Comparison of ENCODE assay signal across 9 cellular contexts in the genomic region with DNA sequence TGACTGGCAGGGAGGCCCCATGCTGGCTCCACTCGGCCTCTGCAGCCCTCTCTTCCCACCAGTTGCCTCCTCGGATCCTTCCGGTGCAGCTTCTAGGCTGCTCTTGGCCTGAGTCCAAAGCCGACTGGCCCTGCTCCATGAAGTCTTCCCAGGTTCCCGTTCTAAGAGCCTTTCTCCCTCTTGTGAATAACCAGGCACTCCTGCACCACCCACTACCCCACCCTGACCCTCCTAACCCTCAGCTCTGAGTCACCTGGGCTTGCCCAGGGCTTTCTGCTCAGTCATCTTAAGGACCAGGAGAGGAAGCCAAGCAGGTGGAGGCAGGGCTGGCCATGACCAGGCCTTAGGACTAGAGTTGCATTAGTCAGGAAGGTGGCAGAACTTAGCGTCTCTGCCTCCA. TPM values are rescaled to one million over a fixed set of nuclear protein-coding genes. Genes with fewer than 3 reads are reported as not detected.
DNase-seq lines count a peak whose midpoint lies in the region; ATAC-seq and TF ChIP-seq lines count a peak whose summit lies in the region.
"Had no signal": no experiment of that assay in that cellular context is flagged by ENCODE, and none has a peak within 500 bp of the region (broad histone marks: within the 10 kb centered on the region; RNA-seq: fewer than 3 reads in every experiment).

No MANE protein-coding gene starts in this region.

- ATAC-seq in sciatic nerve (peak; percentile 58), HG03442 (IDR thresholded peaks at IDR 0.05; ENCODE audit: unreplicated experiment) (no peak), GM19455 (IDR thresholded peaks at IDR 0.05; ENCODE audit: unreplicated experiment) (no peak), GM21528 (IDR thresholded peaks at IDR 0.05; ENCODE audit: low FRiP score, unreplicated experiment) (no peak)

- intact Hi-C loops in sciatic nerve (cut with DNase I), result no loop called here

- no peak overlapping the region for H3K4me3 ChIP-seq in fibroblast of the aortic adventitia (ENCODE audit: low read depth, low read length)
- H3K4me3 ChIP-seq: HAP-1 had no signal

- DNase-seq in H4 (ENCODE audit: low spot score), result peak; percentile 97
- peak; percentile 47 for DNase-seq in OCI-M1 (lab: John Stamatoyannopoulos, UW)
- peak; percentile 89 for DNase-seq in fibroblast of the aortic adventitia (ENCODE audit: low read depth)
- peak; percentile 80 for DNase-seq in sciatic nerve (ENCODE audit: low spot score)
- DNase-seq in activated CD8-positive, alpha-beta memory T cell treated with anti-CD3 and anti-CD28 coated beads, Interleukin-2, amount 50 U/mL, for 4 hours, result no peak

- TF ChIP-seq CTCF in fibroblast of the aortic adventitia (IDR thresholded peaks at IDR 0.05; ENCODE audit: insufficient read depth, low read length), result no peak

RNA-seq across cellular contexts. Expression of a gene that starts 28.1 kb away (rescaled TPM):
- 336 and 394 TPM in 2 replicates for total RNA-seq in H4 (2014; rRNA removed; shearing (Covaris generic))
- 286 and 295 TPM in 2 replicates for total RNA-seq in fibroblast of the aortic adventitia (ENCODE audit: low replicate concordance)
- total RNA-seq in sciatic nerve, result 321 TPM

RNA-seq across cellular contexts. Expression of a gene that starts 37.6 kb away (rescaled TPM):
- 181 and 213 TPM in 2 replicates for total RNA-seq in H4 (2014; rRNA removed; shearing (Covaris generic))
- total RNA-seq in fibroblast of the aortic adventitia (ENCODE audit: low replicate concordance) (235 and 371 TPM in 2 replicates), sciatic nerve (111 TPM)

RNA-seq across cellular contexts. Expression of a gene that starts 50.9 kb away (rescaled TPM):
- 51.2 and 54.9 TPM in 2 replicates for total RNA-seq in H4 (2014; rRNA removed; shearing (Covaris generic))
- total RNA-seq in fibroblast of the aortic adventitia (ENCODE audit: low replicate concordance), result 20.6 and 51.0 TPM in 2 replicates
- total RNA-seq in sciatic nerve, result 31.9 TPM
